In genomic region chr6:117272032-117272866, GRCh38 we compare ENCODE assay signal across 24 cellular contexts. TPM values are rescaled to one million over a fixed set of nuclear protein-coding genes. Genes with fewer than 3 reads are reported as not detected.
DNase-seq lines count a peak whose midpoint lies in the region; ATAC-seq and TF ChIP-seq lines count a peak whose summit lies in the region.
"Had no signal": no experiment of that assay in that cellular context is flagged by ENCODE, and none has a peak within 500 bp of the region (broad histone marks: within the 10 kb centered on the region; RNA-seq: fewer than 3 reads in every experiment).

No MANE protein-coding gene starts in this region.

- TF ChIP-seq CTCF in MM.1S (IDR thresholded peaks at IDR 0.05; ENCODE audit: low read length) (no peak), fibroblast of mammary gland (conservative IDR thresholded peaks at IDR 0.05; ENCODE audit: control insufficient read depth, insufficient read depth, low read depth, low read length) (no peak), gastrocnemius medialis (IDR thresholded peaks at IDR 0.05 in 4 of 5, conservative IDR thresholded peaks at IDR 0.05 in 1 of 5) (no peak), vagina (IDR thresholded peaks at IDR 0.05) (no peak), tibial artery (IDR thresholded peaks at IDR 0.05) (no peak)

- TF ChIP-seq POLR2A in gastrocnemius medialis (IDR thresholded peaks at IDR 0.05): peak in 1 of 2 donors; percentile 33
- no peak for TF ChIP-seq POLR2A in vagina (IDR thresholded peaks at IDR 0.05)

- DNase-seq in H4 (ENCODE audit: low spot score) (peak; percentile 15), MM.1S (no peak), fibroblast of mammary gland (ENCODE audit: low read depth) (peak; percentile 18), gastrocnemius medialis (no peak), NOMO-1 treated with dmso at 0.1 percent for 144 hours (lab: John Stamatoyannopoulos, UW; ENCODE audit: unreplicated experiment) (no peak), vagina (ENCODE audit: extremely low spot score in 2 of 2) (no peak), tibial artery (no peak)
- DNase-seq: activated CD4-positive, alpha-beta memory T cell treated with anti-CD3 and anti-CD28 coated beads for 36 hours; activated effector memory CD4-positive, alpha-beta T cell treated with anti-CD3 and anti-CD28 coated beads, Interleukin-2, amount 50 U/mL, for 16 hours; CD4-positive, alpha-beta memory T cell; GDM1; left cardiac atrium; mesendoderm; MG63; naive thymus-derived CD4-positive, alpha-beta T cell; NCI-H1436; NCI-H524 treated with DMSO at 0.1 percent for 48 hours; stimulated activated CD8-positive, alpha-beta memory T cell treated with anti-CD3 and anti-CD28 coated beads, Interleukin-4, amount 100 ng/mL, for 48 hours; substantia nigra; T-helper 9 cell had no signal

- H3F3A ChIP-seq in MM.1S (ENCODE audit: insufficient read depth, low read length): no peaks in the 10 kb centered on the region

- H4K20me1 ChIP-seq in MM.1S (ENCODE audit: insufficient read depth, low read length): no peaks in the 10 kb centered on the region

- ATAC-seq in gastrocnemius medialis (no peak), GM21515 (IDR thresholded peaks at IDR 0.05; ENCODE audit: unreplicated experiment) (no peak)
- ATAC-seq: left cardiac atrium; naive thymus-derived CD4-positive, alpha-beta T cell; SK-N-SH treated with all-trans-retinoic acid at 6 μM for 48 hours had no signal

- H3K4me1 ChIP-seq in MM.1S (ENCODE audit: low read length): peaks cover 9% of the 10 kb centered on the region
- peaks cover 43 to 62% of the 10 kb centered on the region in 2 donors for H3K4me1 ChIP-seq in gastrocnemius medialis
- H3K4me1 ChIP-seq in vagina: peaks cover 7% of the 10 kb centered on the region
- peaks cover 0 to 16% (median 12%) of the 10 kb centered on the region in 4 donors for H3K4me1 ChIP-seq in tibial artery

- no peak overlapping the region for H3K9ac ChIP-seq in MM.1S (ENCODE audit: low read length)

- H3K9me3 ChIP-seq in MM.1S (replicated peaks; ENCODE audit: insufficient read depth, low read length) (no peaks in the 10 kb centered on the region), gastrocnemius medialis (no peaks in the 10 kb centered on the region), vagina (no peaks in the 10 kb centered on the region), tibial artery (no peaks in the 10 kb centered on the region)
- H3K9me3 ChIP-seq: MG63 had no signal

- peak overlapping the region; percentile 12; the same call in 1 of the 2 replicates for H3K4me3 ChIP-seq in MM.1S (ENCODE audit: low read length)
- no peak overlapping the region for H3K4me3 ChIP-seq in fibroblast of mammary gland (ENCODE audit: control insufficient read depth, low read depth, low read length)
- peak overlapping the region in 2 of 4 donors; percentile 15 to 16 for H3K4me3 ChIP-seq in gastrocnemius medialis
- no peak overlapping the region for H3K4me3 ChIP-seq in vagina
- H3K4me3 ChIP-seq in tibial artery: no peak overlapping the region
- H3K4me3 ChIP-seq: MG63 had no signal

- intact Hi-C loops in gastrocnemius medialis (cut with DNase I; ENCODE audit: low total_unique reads): loop anchor here (10.0 kb wide), 1 partner anchor 1283 kb away; no protein-coding TSS in a partner anchor
- intact Hi-C loops in vagina (cut with DNase I): no loop called here
- intact Hi-C loops in tibial artery (cut with DNase I; ENCODE audit: low total_unique reads): no loop called here

- H2AFZ ChIP-seq in MM.1S (ENCODE audit: low read length): no peak overlapping the region

- H3K9me2 ChIP-seq in MM.1S (replicated peaks; ENCODE audit: insufficient read depth, low read length): no peaks in the 10 kb centered on the region

- H3K36me3 ChIP-seq in MM.1S (replicated peaks; ENCODE audit: insufficient read depth, low read length) (no peaks in the 10 kb centered on the region), gastrocnemius medialis (no peaks in the 10 kb centered on the region), vagina (no peaks in the 10 kb centered on the region), tibial artery (no peaks in the 10 kb centered on the region)
- H3K36me3 ChIP-seq: MG63 had no signal

- in situ Hi-C loops in gastrocnemius medialis (cut with MboI; ENCODE audit: low sequenced_read_pairs in 4 of 4): no loop called here

- peaks cover 22% of the 10 kb centered on the region for H3K27me3 ChIP-seq in MM.1S (replicated peaks; ENCODE audit: insufficient read depth, low read length)
- H3K27me3 ChIP-seq in gastrocnemius medialis: peaks cover 0 to 4% (median 0%) of the 10 kb centered on the region in 3 donors
- H3K27me3 ChIP-seq in vagina: peaks cover 3% of the 10 kb centered on the region
- peaks cover 0 to 68% of the 10 kb centered on the region in 2 donors for H3K27me3 ChIP-seq in tibial artery

- H3K27ac ChIP-seq in MM.1S (ENCODE audit: low read length) (no peak overlapping the region), gastrocnemius medialis (peak overlapping the region; percentile 90 to 99 (median 97)), vagina (no peak overlapping the region), tibial artery (no peak overlapping the region)
- H3K27ac ChIP-seq: RWPE1 had no signal

- H3K79me2 ChIP-seq in MM.1S (ENCODE audit: low read length): no peaks in the 10 kb centered on the region

- peak overlapping the region; percentile 29 for H3K4me2 ChIP-seq in MM.1S (ENCODE audit: low read depth, low read length)

RNA-seq across cellular contexts. Expression of gene VGLL2, which starts 6.9 kb away (rescaled TPM):
- 0.08 and 0.50 TPM in 2 replicates for total RNA-seq in H4 (2014; rRNA removed; shearing (Covaris generic))
- total RNA-seq in gastrocnemius medialis: 10 to 100 TPM in 2 of 4 donors, 1 to 10 TPM in 2; 4.9 to 27.5 (median 10.1) TPM
- not detected for total RNA-seq in vagina
- total RNA-seq: activated CD4-positive, alpha-beta memory T cell treated with anti-CD3 and anti-CD28 coated beads for 36 hours; CD4-positive, alpha-beta memory T cell; naive thymus-derived CD4-positive, alpha-beta T cell; osteoblast had no signal

Comparison
In these comparisons a context has a peak if more than half of its experiments do, and no peak if none do; other contexts are left out.
1. DNase-seq: peak in H4 (single experiment) and fibroblast of mammary gland (single experiment); none in MM.1S (single experiment), gastrocnemius medialis (0 of 2), NOMO-1 treated with dmso at 0.1 percent for 144 hours (single experiment), vagina (0 of 2) and tibial artery (0 of 2).
2. H3K27ac ChIP-seq: peak in gastrocnemius medialis (4 of 4); none in MM.1S (single experiment), vagina (single experiment) and tibial artery (0 of 2).